ENCODE assay signal across 22 cellular contexts in the genomic region with DNA sequence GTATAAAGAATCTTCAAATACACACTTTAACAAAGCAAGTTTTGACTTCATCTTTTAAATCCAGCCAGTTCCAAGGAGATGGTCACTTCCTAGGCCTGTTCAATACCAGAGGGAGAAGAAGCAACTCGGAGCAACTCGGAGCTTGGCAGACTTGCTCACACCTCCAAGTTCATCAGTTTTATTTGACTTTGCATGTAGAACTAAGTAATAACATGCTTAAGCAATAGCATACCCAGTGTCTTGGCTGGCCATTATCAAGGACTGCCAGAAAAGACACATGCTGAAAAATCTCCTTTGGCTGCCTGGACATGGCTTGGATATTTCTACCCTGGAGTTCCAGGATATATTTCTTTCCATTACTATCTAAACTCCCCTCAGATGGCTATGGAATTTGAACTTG. TPM values are rescaled to one million over a fixed set of nuclear protein-coding genes. Genes with fewer than 3 reads are reported as not detected.
A peak's percentile ranks its signal among the peaks of the same experiment; 100 is the strongest.
DNase-seq lines count a peak whose midpoint lies in the region; ATAC-seq and TF ChIP-seq lines count a peak whose summit lies in the region.
"Had no signal": no experiment of that assay in that cellular context is flagged by ENCODE, and none has a peak within 500 bp of the region (broad histone marks: within the 10 kb centered on the region; RNA-seq: fewer than 3 reads in every experiment).

No MANE protein-coding gene starts in this region.

- H3K4me1 ChIP-seq in heart right ventricle (peaks cover 0 to 40% (median 12%) of the 10 kb centered on the region in 9 donors), psoas muscle (no peaks in the 10 kb centered on the region), vagina (peaks cover 47% of the 10 kb centered on the region)

- no peak for TF ChIP-seq CTCF in heart right ventricle (IDR thresholded peaks at IDR 0.05)
- TF ChIP-seq CTCF in psoas muscle (IDR thresholded peaks at IDR 0.05): no peak
- TF ChIP-seq CTCF in vagina (IDR thresholded peaks at IDR 0.05): no peak

- intact Hi-C loops in Right ventricle myocardium inferior (cut with DNase I): no loop called here
- intact Hi-C loops in cardiac septum (cut with DNase I): no loop called here
- intact Hi-C loops in heart right ventricle (cut with DNase I): no loop called here
- intact Hi-C loops in psoas muscle (cut with DNase I): no loop called here
- intact Hi-C loops in vagina (cut with DNase I): no loop called here

- H3K9me3 ChIP-seq in heart right ventricle (no peaks in the 10 kb centered on the region), psoas muscle (no peaks in the 10 kb centered on the region), vagina (no peaks in the 10 kb centered on the region)
- H3K9me3 ChIP-seq: MG63 had no signal

- no peak for DNase-seq in Right ventricle myocardium inferior (ENCODE audit: missing footprints)
- DNase-seq in cardiac septum (ENCODE audit: low spot score): no peak
- DNase-seq in heart right ventricle: no peak
- peak; percentile 30 to 56 for DNase-seq in psoas muscle
- peak in 1 of 2 donors; percentile 81 for DNase-seq in vagina (ENCODE audit: extremely low spot score in 2 of 2)
- DNase-seq in globus pallidus (ENCODE audit: low spot score): no peak
- no peak for DNase-seq in UCSD-AML1 (lab: John Stamatoyannopoulos, UW; ENCODE audit: unreplicated experiment)
- DNase-seq in HT-29 (ENCODE audit: low spot score): no peak
- DNase-seq: ACHN; AML-193; C1 segment of cervical spinal cord; CD8-positive, alpha-beta T cell; DMS153; MG63; NCI-H1417 treated with DMSO at 0.1 percent for 48 hours; NCI-H187; NCI-H446; NCI-H526; SHP77 had no signal

- H3K27ac ChIP-seq in heart right ventricle (no peak overlapping the region), psoas muscle (no peak overlapping the region), vagina (peak overlapping the region; percentile 13)
- H3K27ac ChIP-seq: 22Rv1 had no signal

- H3K36me3 ChIP-seq in heart right ventricle (peaks cover 0 to 10% (median 0%) of the 10 kb centered on the region in 9 donors), psoas muscle (ENCODE audit: insufficient read depth in 1 of 2, low read depth in 1 of 2) (peaks cover 0 to 6% of the 10 kb centered on the region in 2 donors), vagina (no peaks in the 10 kb centered on the region)

- ATAC-seq in Right ventricle myocardium inferior: peak; percentile 77
- peak in 6 of 8 donors; percentile 21 to 76 (median 34) for ATAC-seq in heart right ventricle
- peak in 2 of 4 donors; percentile 46 to 58 for ATAC-seq in psoas muscle
- ATAC-seq: CD8-positive, alpha-beta T cell; HepG2; K562 had no signal

- WGBS in heart right ventricle, 2 donors: 76 to 87% methylated on average over 2 of the region's 2 CpGs
- 64 to 86% (median 65%) methylated on average over 2 of the region's 2 CpGs for WGBS in psoas muscle, 3 donors

- no peak overlapping the region for H3K4me3 ChIP-seq in heart right ventricle
- H3K4me3 ChIP-seq in psoas muscle: no peak overlapping the region
- H3K4me3 ChIP-seq in vagina: no peak overlapping the region
- H3K4me3 ChIP-seq: K562, MG63 had no signal

- H3K27me3 ChIP-seq in heart right ventricle (no peaks in the 10 kb centered on the region), psoas muscle (ENCODE audit: insufficient read depth in 3 of 3, low read length in 2 of 3) (no peaks in the 10 kb centered on the region), vagina (no peaks in the 10 kb centered on the region)
- H3K27me3 ChIP-seq: MG63 had no signal

- no peak for TF ChIP-seq POLR2A in vagina (IDR thresholded peaks at IDR 0.05)

RNA-seq across cellular contexts. Expression of a gene that starts 52.6 kb away (rescaled TPM):
- total RNA-seq in Right ventricle myocardium inferior (37.2 TPM), cardiac septum (38.8 TPM), heart right ventricle (10 to 100 TPM; 32.0 to 49.4 (median 35.8) TPM), psoas muscle (10 to 100 TPM; 18.6 to 25.1 (median 20.3) TPM), vagina (71.5 TPM)
- polyA plus RNA-seq in heart right ventricle (10 to 100 TPM in 1 of 2 donors, 1 to 10 TPM in 1; 8.5 to 23.3 TPM), psoas muscle (10 to 100 TPM in 1 of 3 donors, 1 to 10 TPM in 2; 8.9 to 15.2 (median 9.0) TPM)
- total RNA-seq in HT-29 (2014; rRNA removed; shearing (Covaris generic)): 31.1 and 32.1 TPM in 2 replicates
- total RNA-seq: CD8-positive, alpha-beta T cell had no signal

Comparison
In these comparisons a context has a peak if more than half of its experiments do, and no peak if none do; other contexts are left out.
1. DNase-seq: peak in psoas muscle (2 of 2); none in Right ventricle myocardium inferior (single experiment), cardiac septum (single experiment), heart right ventricle (0 of 2), globus pallidus (single experiment), UCSD-AML1 (single experiment) and HT-29 (single experiment).